16 cellular contexts compared by ENCODE assay signal in genomic region chr3:29318251-29318650, GRCh38. TPM values are rescaled to one million over a fixed set of nuclear protein-coding genes. Genes with fewer than 3 reads are reported as not detected.
DNase-seq lines count a peak whose midpoint lies in the region; ATAC-seq, FAIRE-seq and TF ChIP-seq lines count a peak whose summit lies in the region.
"Had no signal": no experiment of that assay in that cellular context is flagged by ENCODE, and none has a peak within 500 bp of the region (broad histone marks: within the 10 kb centered on the region; RNA-seq: fewer than 3 reads in every experiment).

No MANE protein-coding gene starts in this region.

- no peaks in the 10 kb centered on the region for H3K9me1 ChIP-seq in keratinocyte (ENCODE audit: control insufficient read depth, extremely low read depth, insufficient read depth, low read length)

- no peak overlapping the region for H3K27ac Mint-ChIP-seq in activated CD8-positive, alpha-beta T cell treated with anti-CD3 and anti-CD28 coated beads, Interleukin-2, amount 10 ng/mL, durations not matched to agents 7 days and 5 days

- no peak overlapping the region for H2AFZ ChIP-seq in keratinocyte (ENCODE audit: control insufficient read depth, low read length)

- WGBS in small intestine, 3 donors: 78 to 87% (median 82%) methylated on average over 3 of the region's 3 CpGs

- no peaks in the 10 kb centered on the region for H3K27me3 ChIP-seq in BE2C
- no peaks in the 10 kb centered on the region for H3K27me3 ChIP-seq in keratinocyte (ENCODE audit: control insufficient read depth, extremely low read depth, insufficient read depth, low read length)
- H3K27me3 ChIP-seq in small intestine (ENCODE audit: control insufficient read depth in 2 of 2, insufficient read depth in 2 of 2, low read length in 2 of 2): no peaks in the 10 kb centered on the region

- H3K4me2 ChIP-seq in keratinocyte (ENCODE audit: control insufficient read depth, extremely low read depth, insufficient read depth, low read depth, low read length): no peak overlapping the region
- H3K4me2 ChIP-seq: A549 had no signal

- H3K27me3 Mint-ChIP-seq in activated CD8-positive, alpha-beta T cell treated with anti-CD3 and anti-CD28 coated beads, Interleukin-2, amount 10 ng/mL, durations not matched to agents 7 days and 5 days (ENCODE audit: low read depth): no peaks in the 10 kb centered on the region

- H3K4me3 ChIP-seq in BE2C (ENCODE audit: low read depth, low read length) (no peak overlapping the region; the same call in none of the 2 replicates), keratinocyte (ENCODE audit: control insufficient read depth in 2 of 3, extremely low read depth in 1 of 3, insufficient read depth in 2 of 3, low read depth in 1 of 3, low read length in 3 of 3) (no peak overlapping the region), small intestine (ENCODE audit: low read depth in 1 of 2, low read length in 2 of 2) (no peak overlapping the region)
- H3K4me3 ChIP-seq: A549, GM12878 had no signal

- no peaks in the 10 kb centered on the region for H3K4me1 Mint-ChIP-seq in activated CD8-positive, alpha-beta T cell treated with anti-CD3 and anti-CD28 coated beads, Interleukin-2, amount 10 ng/mL, durations not matched to agents 7 days and 5 days (ENCODE audit: low read depth)

- no peak for FAIRE-seq in RCC 7860 (lab: Jason Lieb, UNC)
- FAIRE-seq in keratinocyte (lab: Jason Lieb, UNC): peak; percentile 48
- no peak for FAIRE-seq in small intestine (lab: Jason Lieb, UNC)
- FAIRE-seq: A549, GM12878 had no signal

- dilution Hi-C loops in keratinocyte (cut with MboI; ENCODE audit: extremely low pct_ligation_motif_present, low sequenced_read_pairs): no loop called here

- no peak overlapping the region for H3K9ac ChIP-seq in keratinocyte (ENCODE audit: control insufficient read depth, extremely low read depth, insufficient read depth, low read length)

- no peaks in the 10 kb centered on the region for H3K36me3 Mint-ChIP-seq in activated CD8-positive, alpha-beta T cell treated with anti-CD3 and anti-CD28 coated beads, Interleukin-2, amount 10 ng/mL, durations not matched to agents 7 days and 5 days (ENCODE audit: low read depth)

- H3K79me2 ChIP-seq in keratinocyte (ENCODE audit: control insufficient read depth, insufficient read depth, low read length): no peaks in the 10 kb centered on the region

- no peaks in the 10 kb centered on the region for H4K20me1 ChIP-seq in keratinocyte (ENCODE audit: control insufficient read depth, extremely low read depth, insufficient read depth, low read length)

- H3K4me1 ChIP-seq in BE2C: peaks cover 41% of the 10 kb centered on the region
- H3K4me1 ChIP-seq in keratinocyte (ENCODE audit: control insufficient read depth, extremely low read depth, insufficient read depth, low read length): no peaks in the 10 kb centered on the region
- H3K4me1 ChIP-seq in small intestine (ENCODE audit: control insufficient read depth in 2 of 2, insufficient read depth in 1 of 2, low read depth in 1 of 2, low read length in 1 of 2): no peaks in the 10 kb centered on the region
- H3K4me1 ChIP-seq: A549 had no signal

- POLR2A ChIA-PET in activated CD8-positive, alpha-beta T cell treated with anti-CD3 and anti-CD28 coated beads, Interleukin-2, amount 10 ng/mL, durations not matched to agents 7 days and 5 days (lab: Charles Lee): no interaction called here

- no peaks in the 10 kb centered on the region for H3K36me3 ChIP-seq in BE2C
- H3K36me3 ChIP-seq in keratinocyte (ENCODE audit: control insufficient read depth in 2 of 2, extremely low read depth in 1 of 2, insufficient read depth in 2 of 2, low read length in 2 of 2): no peaks in the 10 kb centered on the region
- H3K36me3 ChIP-seq in small intestine (ENCODE audit: control insufficient read depth in 2 of 2, insufficient read depth in 2 of 2, low read length in 2 of 2): no peaks in the 10 kb centered on the region

- CTCF ChIA-PET in activated CD8-positive, alpha-beta T cell treated with anti-CD3 and anti-CD28 coated beads, Interleukin-2, amount 10 ng/mL, durations not matched to agents 7 days and 5 days (lab: Charles Lee): no interaction called here

- DNase-seq in BE2C: peak; percentile 16
- peak; percentile 32 for DNase-seq in RCC 7860 (ENCODE audit: low spot score)
- no peak for DNase-seq in keratinocyte (ENCODE audit: low read depth, low spot score)
- DNase-seq in renal cortical epithelial cell (ENCODE audit: low read depth): peak; percentile 79
- no peak for DNase-seq in COLO668 (lab: John Stamatoyannopoulos, UW; ENCODE audit: unreplicated experiment)
- no peak for DNase-seq in small intestine
- no peak for DNase-seq in activated CD8-positive, alpha-beta T cell treated with anti-CD3 and anti-CD28 coated beads, Interleukin-2, amount 10 ng/mL, durations not matched to agents 7 days and 5 days
- DNase-seq: Calu3, MV-4-11, NCI-H1436, NCI-H748 treated with DMSO at 0.1 percent for 48 hours, SIG-M5 had no signal

- TF ChIP-seq CTCF in BE2C (IDR thresholded peaks at IDR 0.05; ENCODE audit: low read depth, low read length) (no peak), keratinocyte (optimal IDR thresholded peaks at IDR 0.05 in 1 of 3, IDR thresholded peaks at IDR 0.05 in 1 of 3, conservative IDR thresholded peaks at IDR 0.05 in 1 of 3; ENCODE audit: extremely low read depth in 1 of 3, insufficient read depth in 2 of 3, low read length in 3 of 3) (no peak)

- no peaks in the 10 kb centered on the region for H3K9me3 Mint-ChIP-seq in activated CD8-positive, alpha-beta T cell treated with anti-CD3 and anti-CD28 coated beads, Interleukin-2, amount 10 ng/mL, durations not matched to agents 7 days and 5 days (ENCODE audit: insufficient read depth)

- ATAC-seq in activated CD8-positive, alpha-beta T cell treated with anti-CD3 and anti-CD28 coated beads, Interleukin-2, amount 10 ng/mL, durations not matched to agents 7 days and 5 days: no peak
- no peak for ATAC-seq in GM18909 (IDR thresholded peaks at IDR 0.05; ENCODE audit: poor library complexity, unreplicated experiment)
- ATAC-seq: A549 had no signal

- no peaks in the 10 kb centered on the region for H3K9me3 ChIP-seq in BE2C
- no peaks in the 10 kb centered on the region for H3K9me3 ChIP-seq in keratinocyte (ENCODE audit: control insufficient read depth, low read depth, low read length)
- H3K9me3 ChIP-seq in small intestine (ENCODE audit: control insufficient read depth, low read depth): no peaks in the 10 kb centered on the region
- H3K9me3 ChIP-seq: A549 had no signal

- no peak overlapping the region for H3K27ac ChIP-seq in keratinocyte (ENCODE audit: control insufficient read depth, insufficient read depth, low read length)
- H3K27ac ChIP-seq in small intestine (ENCODE audit: low read depth in 1 of 2, low read length in 1 of 2): no peak overlapping the region
- H3K27ac ChIP-seq: A549, HL-60 had no signal

- no peak overlapping the region for H3K4me3 Mint-ChIP-seq in activated CD8-positive, alpha-beta T cell treated with anti-CD3 and anti-CD28 coated beads, Interleukin-2, amount 10 ng/mL, durations not matched to agents 7 days and 5 days

RNA-seq across cellular contexts. Expression of gene RBMS3, which starts 37.4 kb away (rescaled TPM):
- 29.4 TPM for polyA plus RNA-seq in BE2C (2012; ENCODE audit: insufficient read depth, insufficient read length, low read depth)
- polyA plus RNA-seq in keratinocyte: 2.3 to 4.2 TPM (median 2.5 TPM) in 3 replicates
- 0.49 TPM for polyA plus RNA-seq in keratinocyte (2011; ENCODE audit: low read depth)
- 1.6 and 2.1 TPM in 2 replicates for polyA plus RNA-seq in keratinocyte (2011; cell fraction: cytosol; rRNA removed)
- 4.8 and 5.7 TPM in 2 replicates for polyA plus RNA-seq in keratinocyte (2011; cell fraction: nucleus; rRNA removed)
- polyA plus RNA-seq in keratinocyte (2012; ENCODE audit: low replicate concordance): 0.89 and 2.8 TPM in 2 replicates
- polyA minus RNA-seq in keratinocyte: 17.0 to 24.8 TPM (median 18.5 TPM) in 3 replicates
- polyA minus RNA-seq in keratinocyte (2011; cell fraction: cytosol; rRNA and poly(A)+ RNA removed): 5.2 TPM
- 10.3 and 21.1 TPM in 2 replicates for polyA minus RNA-seq in keratinocyte (2011; cell fraction: nucleus; rRNA and poly(A)+ RNA removed)
- 26.7 and 38.6 TPM in 2 replicates for total RNA-seq in renal cortical epithelial cell
- polyA plus RNA-seq in small intestine: 1 to 10 TPM in 1 of 3 donors, under 1 TPM in 1, not detected in 1; 0.81 to 4.8 TPM
- total RNA-seq in activated CD8-positive, alpha-beta T cell treated with anti-CD3 and anti-CD28 coated beads, Interleukin-2, amount 10 ng/mL, durations not matched to agents 7 days and 5 days: under 1 TPM; 0.11 to 0.29 TPM

Comparison
In these comparisons a context has a peak if more than half of its experiments do, and no peak if none do; other contexts are left out.
1. DNase-seq: peak in BE2C (single experiment), RCC 7860 (single experiment) and renal cortical epithelial cell (single experiment); none in keratinocyte (single experiment), COLO668 (single experiment), small intestine (single experiment) and activated CD8-positive, alpha-beta T cell treated with anti-CD3 and anti-CD28 coated beads, Interleukin-2, amount 10 ng/mL, durations not matched to agents 7 days and 5 days (single experiment).
2. RNA of gene RBMS3, which starts 37.4 kb away (total RNA-seq): 26.7 to 38.6 TPM in renal cortical epithelial cell; 0.11 to 0.29 TPM in activated CD8-positive, alpha-beta T cell treated with anti-CD3 and anti-CD28 coated beads, Interleukin-2, amount 10 ng/mL, durations not matched to agents 7 days and 5 days; every median in the first group is over 10 times any median in the second.